ENCODE assay signal across 12 cellular contexts in the genomic region with DNA sequence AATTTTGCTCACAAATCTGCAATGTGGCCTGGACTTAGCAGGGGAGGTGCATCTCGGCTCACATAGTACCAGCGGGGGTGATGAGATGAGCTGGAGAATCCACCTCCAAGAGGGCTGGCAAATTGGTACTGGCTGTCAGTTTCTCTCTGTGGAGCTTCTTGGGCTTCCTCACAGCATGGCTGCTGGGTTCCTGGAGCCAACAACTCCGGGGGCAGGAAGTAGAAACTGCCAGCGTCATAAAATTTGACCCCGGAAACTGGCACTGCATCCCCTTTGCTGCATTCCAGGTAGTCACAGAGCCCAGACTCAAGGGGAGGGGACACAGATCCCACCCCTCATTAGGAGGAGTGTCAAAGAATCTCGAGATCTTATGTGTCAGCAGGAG. TPM values are rescaled to one million over a fixed set of nuclear protein-coding genes. Genes with fewer than 3 reads are reported as not detected.
DNase-seq lines count a peak whose midpoint lies in the region; ATAC-seq and TF ChIP-seq lines count a peak whose summit lies in the region.
"Had no signal": no experiment of that assay in that cellular context is flagged by ENCODE, and none has a peak within 500 bp of the region (broad histone marks: within the 10 kb centered on the region; RNA-seq: fewer than 3 reads in every experiment).

No MANE protein-coding gene starts in this region.

- H3K27me3 ChIP-seq in lower lobe of right lung (ENCODE audit: low read depth) (no peaks in the 10 kb centered on the region), thymus (ENCODE audit: control insufficient read depth, insufficient read depth) (no peaks in the 10 kb centered on the region)

- H3K4me3 ChIP-seq in lower lobe of right lung (no peak overlapping the region), thymus (ENCODE audit: low read length) (no peak overlapping the region)
- H3K4me3 ChIP-seq: SK-N-MC had no signal

- H3K36me3 ChIP-seq in lower lobe of right lung (no peaks in the 10 kb centered on the region), thymus (ENCODE audit: control insufficient read depth, insufficient read depth) (no peaks in the 10 kb centered on the region)

- H3K27me3 Mint-ChIP-seq in activated naive CD4-positive, alpha-beta T cell treated with anti-CD3 and anti-CD28 coated beads, Interleukin-2, amount 50 U/mL, for 24 hours: no peaks in the 10 kb centered on the region
- no peaks in the 10 kb centered on the region for H3K27me3 Mint-ChIP-seq in activated T-helper 17 cell treated with anti-CD3 and anti-CD28 coated beads, Interleukin-2, amount 50 U/mL, for 72 hours

- peaks cover 78% of the 10 kb centered on the region for H3K4me1 Mint-ChIP-seq in activated naive CD4-positive, alpha-beta T cell treated with anti-CD3 and anti-CD28 coated beads, Interleukin-2, amount 50 U/mL, for 24 hours
- H3K4me1 Mint-ChIP-seq in activated T-helper 17 cell treated with anti-CD3 and anti-CD28 coated beads, Interleukin-2, amount 50 U/mL, for 72 hours: peaks cover 53% of the 10 kb centered on the region

- H3K4me3 Mint-ChIP-seq in activated naive CD4-positive, alpha-beta T cell treated with anti-CD3 and anti-CD28 coated beads, Interleukin-2, amount 50 U/mL, for 24 hours: no peak overlapping the region
- H3K4me3 Mint-ChIP-seq in activated T-helper 17 cell treated with anti-CD3 and anti-CD28 coated beads, Interleukin-2, amount 50 U/mL, for 72 hours: peak overlapping the region; percentile 69

- intact Hi-C loops in lower lobe of right lung (cut with DNase I): no loop called here

- H3K27ac Mint-ChIP-seq in activated naive CD4-positive, alpha-beta T cell treated with anti-CD3 and anti-CD28 coated beads, Interleukin-2, amount 50 U/mL, for 24 hours: peak overlapping the region; percentile 38
- peak overlapping the region; percentile 86 for H3K27ac Mint-ChIP-seq in activated T-helper 17 cell treated with anti-CD3 and anti-CD28 coated beads, Interleukin-2, amount 50 U/mL, for 72 hours

- TF ChIP-seq CTCF in lower lobe of right lung (IDR thresholded peaks at IDR 0.05): no peak

- H3K4me1 ChIP-seq in lower lobe of right lung: peaks cover 82% of the 10 kb centered on the region
- H3K4me1 ChIP-seq in thymus (ENCODE audit: control insufficient read depth, insufficient read depth, low read length): peaks cover 2% of the 10 kb centered on the region
- H3K4me1 ChIP-seq: parathyroid adenoma had no signal

- H3K36me3 Mint-ChIP-seq in activated naive CD4-positive, alpha-beta T cell treated with anti-CD3 and anti-CD28 coated beads, Interleukin-2, amount 50 U/mL, for 24 hours: peaks cover 2% of the 10 kb centered on the region
- peaks cover 4% of the 10 kb centered on the region for H3K36me3 Mint-ChIP-seq in activated T-helper 17 cell treated with anti-CD3 and anti-CD28 coated beads, Interleukin-2, amount 50 U/mL, for 72 hours (ENCODE audit: low read depth)

- H3K27ac ChIP-seq in lower lobe of right lung (peak overlapping the region; percentile 78), thymus (ENCODE audit: low read depth) (peak overlapping the region; percentile 90)
- H3K27ac ChIP-seq: parathyroid adenoma, SK-N-MC had no signal

- H3K9me3 ChIP-seq in lower lobe of right lung (no peaks in the 10 kb centered on the region), thymus (ENCODE audit: control insufficient read depth) (no peaks in the 10 kb centered on the region)

- H3K9me3 Mint-ChIP-seq in activated naive CD4-positive, alpha-beta T cell treated with anti-CD3 and anti-CD28 coated beads, Interleukin-2, amount 50 U/mL, for 24 hours: no peaks in the 10 kb centered on the region
- H3K9me3 Mint-ChIP-seq in activated T-helper 17 cell treated with anti-CD3 and anti-CD28 coated beads, Interleukin-2, amount 50 U/mL, for 72 hours: peaks cover 3% of the 10 kb centered on the region

- 95% methylated on average over 6 of the region's 6 CpGs for WGBS in thymus

- no peak for DNase-seq in activated naive CD4-positive, alpha-beta T cell treated with anti-CD3 and anti-CD28 coated beads, Interleukin-2, amount 50 U/mL, for 16 hours
- DNase-seq in lower lobe of right lung: no peak
- DNase-seq: GOT3, mesendoderm had no signal

- ATAC-seq in activated T-helper 17 cell treated with anti-CD3 and anti-CD28 coated beads, Interleukin-2, amount 50 U/mL, for 72 hours (replicated peaks): no peak
- ATAC-seq in lower lobe of right lung: no peak
- no peak for ATAC-seq in HG03196 (IDR thresholded peaks at IDR 0.05; ENCODE audit: unreplicated experiment)
- no peak for ATAC-seq in GM21619 (IDR thresholded peaks at IDR 0.05; ENCODE audit: unreplicated experiment)
- no peak for ATAC-seq in GM19324 (IDR thresholded peaks at IDR 0.05; ENCODE audit: low FRiP score, unreplicated experiment)

RNA-seq across cellular contexts. Expression of a gene that starts 17.0 kb away (rescaled TPM):
- total RNA-seq in activated T-helper 17 cell treated with anti-CD3 and anti-CD28 coated beads, Interleukin-2, amount 50 U/mL, for 72 hours: 100 to 1,000 TPM; 291 to 379 TPM
- 67.0 TPM for total RNA-seq in lower lobe of right lung
- 35.4 TPM for polyA plus RNA-seq in thymus
